Comparison of ENCODE assay signal across 32 cellular contexts in the genomic region with DNA sequence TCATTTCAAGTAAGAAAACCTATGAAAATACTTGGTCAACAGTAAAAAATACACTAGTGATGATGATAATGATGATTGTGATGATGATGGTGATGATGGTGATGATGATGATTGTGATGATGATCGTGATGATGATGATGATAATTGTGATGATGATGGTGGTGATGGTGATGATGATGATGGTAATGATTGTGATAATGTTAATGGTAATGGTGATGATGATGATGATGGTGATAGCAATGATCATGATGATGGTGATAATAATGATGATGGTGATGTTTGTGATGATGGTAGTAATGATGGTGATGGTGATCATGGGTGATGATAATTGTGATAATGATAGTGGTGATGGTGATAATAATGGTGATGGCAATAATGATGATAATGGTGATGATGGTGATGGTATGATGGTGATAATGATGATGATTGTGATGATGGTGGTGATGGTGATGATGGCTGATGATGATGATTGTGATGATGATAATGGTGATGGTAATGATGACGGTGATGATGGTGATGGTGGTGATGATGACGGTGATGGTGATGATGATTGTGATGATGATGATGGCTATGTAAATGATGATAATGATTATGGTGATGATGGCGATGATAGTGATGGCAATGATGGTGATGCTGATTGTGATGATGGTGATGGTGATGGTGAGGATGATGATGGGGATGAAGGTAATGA.
"Had no signal": no experiment of that assay in that cellular context is flagged by ENCODE, and none has a peak within 500 bp of the region (broad histone marks: within the 10 kb centered on the region; RNA-seq: fewer than 3 reads in every experiment).

No MANE protein-coding gene starts in this region.

- H3K4me1 ChIP-seq: adrenal gland, breast epithelium, heart left ventricle had no signal

- DNase-seq: activated B cell treated with CpG ODN at 0.5 μM for 24 hours; activated CD4-positive, alpha-beta T cell treated with anti-CD3 and anti-CD28 coated beads for 48 hours; activated CD4-positive, alpha-beta T cell treated with anti-CD3 and anti-CD28 coated beads, Interleukin-2, amount 50 U/mL, for 1 hour; activated CD4-positive, alpha-beta T cell treated with anti-CD3 and anti-CD28 coated beads, Interleukin-2, amount 50 U/mL, for 48 hours; activated CD8-positive, alpha-beta memory T cell treated with anti-CD3 and anti-CD28 coated beads for 24 hours; activated CD8-positive, alpha-beta T cell treated with anti-CD3 and anti-CD28 coated beads for 36 hours; activated effector memory CD4-positive, alpha-beta T cell treated with Interleukin-2 at 50 U/mL for 16 hours; activated naive CD4-positive, alpha-beta T cell treated with anti-CD3 and anti-CD28 coated beads for 36 hours; activated naive CD8-positive, alpha-beta T cell treated with anti-CD3 and anti-CD28 coated beads for 36 hours; activated naive CD8-positive, alpha-beta T cell treated with anti-CD3 and anti-CD28 coated beads, Interleukin-2, amount 50 U/mL, for 24 hours; activated T-cell treated with anti-CD3 and anti-CD28 coated beads, Interleukin-2, amount 50 U/mL, for 4 hours; adrenal gland; amygdala; aorta; central memory CD4-positive, alpha-beta T cell; cerebellar nuclear complex; dorsolateral prefrontal cortex; effector memory CD4-positive, alpha-beta T cell; endodermal cell; foreskin fibroblast; glutamatergic neuron; heart left ventricle; hypothalamus; T1000; WERI-Rb-1 had no signal

- H3K4me3 ChIP-seq: adrenal gland, breast epithelium, cardiac muscle cell, coronary artery, dorsolateral prefrontal cortex, heart left ventricle had no signal

- H3K27ac ChIP-seq: adrenal gland, breast epithelium, cardiac muscle cell, coronary artery, dorsolateral prefrontal cortex, heart left ventricle, WERI-Rb-1 had no signal

- FAIRE-seq: frontal cortex had no signal

- H3K36me3 ChIP-seq: adrenal gland, breast epithelium, cardiac muscle cell, heart left ventricle, WERI-Rb-1 had no signal

- ATAC-seq: activated CD4-positive, CD25-positive, alpha-beta regulatory T cell treated with anti-CD3 and anti-CD28 coated beads, Interleukin-2, amount 50 U/mL, for 24 hours; activated CD8-positive, alpha-beta T cell treated with anti-CD3 and anti-CD28 coated beads for 36 hours; activated naive CD8-positive, alpha-beta T cell treated with anti-CD3 and anti-CD28 coated beads, Interleukin-2, amount 50 U/mL, for 24 hours; activated T-cell treated with anti-CD3 and anti-CD28 coated beads, Interleukin-2, amount 50 U/mL, for 4 hours; activated T-helper 17 cell treated with anti-CD3 and anti-CD28 coated beads, Interleukin-2, amount 50 U/mL, for 72 hours; esophagus mucosa; heart left ventricle had no signal

- H3K9me3 ChIP-seq: adrenal gland had no signal

- H3K27me3 ChIP-seq: adrenal gland, breast epithelium, cardiac muscle cell, heart left ventricle had no signal
